Comparison of ENCODE assay signal across 1 cellular context in the genomic region with DNA sequence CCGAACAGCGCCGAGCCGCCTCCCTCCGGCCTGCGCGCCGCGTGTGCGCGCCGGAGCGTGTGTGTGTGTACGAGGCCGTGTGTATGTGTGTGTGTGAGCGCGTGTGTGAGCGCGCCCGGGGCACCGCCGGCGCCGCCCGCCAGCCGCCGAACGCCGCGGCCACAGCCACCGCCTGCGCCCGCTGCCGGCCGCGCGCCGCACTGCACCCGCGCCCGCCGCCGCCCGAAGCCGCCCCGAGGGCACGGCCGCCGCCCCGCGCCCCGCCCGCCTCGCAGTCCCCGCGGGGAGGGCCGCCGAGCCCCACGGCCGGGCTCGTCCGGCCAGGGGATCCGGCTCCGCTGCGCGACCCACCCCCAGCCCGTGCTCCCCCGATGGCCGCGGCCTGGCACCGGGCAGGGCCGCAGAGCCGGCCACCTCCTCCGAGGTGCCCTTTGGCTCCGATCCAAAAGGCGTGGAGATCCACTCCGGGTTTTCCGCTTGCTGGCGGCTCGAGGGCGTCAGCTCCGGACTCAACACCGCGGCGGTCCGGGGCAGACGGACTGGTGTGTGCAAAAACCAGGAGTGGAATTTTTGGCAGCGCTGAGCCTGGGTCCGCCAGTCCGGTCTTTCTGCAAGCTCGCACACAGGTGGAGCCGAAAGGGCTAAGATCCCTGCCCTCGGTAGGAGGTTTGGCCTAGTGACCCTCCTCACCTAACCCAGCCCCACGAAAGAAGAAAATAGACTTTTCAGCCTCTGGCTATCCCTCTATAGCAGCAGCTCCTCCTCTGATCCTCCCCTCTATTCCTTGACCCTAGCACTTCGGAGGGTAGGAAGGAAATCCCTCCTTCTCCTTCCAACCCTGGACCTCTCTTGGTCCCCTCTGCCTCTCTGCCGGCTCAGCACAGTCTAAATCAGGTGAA.
A peak's percentile ranks its signal among the peaks of the same experiment; 100 is the strongest.
TF ChIP-seq lines count a peak whose summit lies in the region.

A gene with protein sequence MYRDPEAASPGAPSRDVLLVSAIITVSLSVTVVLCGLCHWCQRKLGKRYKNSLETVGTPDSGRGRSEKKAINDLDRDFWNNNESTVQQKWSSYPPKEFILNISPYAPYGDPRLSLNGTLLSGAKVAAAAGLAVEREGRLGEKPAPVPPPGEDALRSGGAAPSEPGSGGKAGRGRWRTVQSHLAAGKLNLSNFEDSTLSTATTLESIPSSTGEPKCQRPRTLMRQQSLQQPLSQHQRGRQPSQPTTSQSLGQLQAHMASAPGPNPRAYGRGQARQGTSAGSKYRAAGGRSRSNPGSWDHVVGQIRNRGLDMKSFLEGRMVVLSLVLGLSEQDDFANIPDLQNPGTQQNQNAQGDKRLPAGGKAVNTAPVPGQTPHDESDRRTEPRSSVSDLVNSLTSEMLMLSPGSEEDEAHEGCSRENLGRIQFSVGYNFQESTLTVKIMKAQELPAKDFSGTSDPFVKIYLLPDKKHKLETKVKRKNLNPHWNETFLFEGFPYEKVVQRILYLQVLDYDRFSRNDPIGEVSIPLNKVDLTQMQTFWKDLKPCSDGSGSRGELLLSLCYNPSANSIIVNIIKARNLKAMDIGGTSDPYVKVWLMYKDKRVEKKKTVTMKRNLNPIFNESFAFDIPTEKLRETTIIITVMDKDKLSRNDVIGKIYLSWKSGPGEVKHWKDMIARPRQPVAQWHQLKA (minus strand): TSS at position 47 of the 899 bp plus-strand sequence. CDS start 256 bp downstream, outside the sequence.

TF ChIP-seq in K562, 482 proteins besides CTCF, POLR2A, EP300 and RAD21 (continued from another document and continues in another):
- TF ChIP-seq, protein P1, sequence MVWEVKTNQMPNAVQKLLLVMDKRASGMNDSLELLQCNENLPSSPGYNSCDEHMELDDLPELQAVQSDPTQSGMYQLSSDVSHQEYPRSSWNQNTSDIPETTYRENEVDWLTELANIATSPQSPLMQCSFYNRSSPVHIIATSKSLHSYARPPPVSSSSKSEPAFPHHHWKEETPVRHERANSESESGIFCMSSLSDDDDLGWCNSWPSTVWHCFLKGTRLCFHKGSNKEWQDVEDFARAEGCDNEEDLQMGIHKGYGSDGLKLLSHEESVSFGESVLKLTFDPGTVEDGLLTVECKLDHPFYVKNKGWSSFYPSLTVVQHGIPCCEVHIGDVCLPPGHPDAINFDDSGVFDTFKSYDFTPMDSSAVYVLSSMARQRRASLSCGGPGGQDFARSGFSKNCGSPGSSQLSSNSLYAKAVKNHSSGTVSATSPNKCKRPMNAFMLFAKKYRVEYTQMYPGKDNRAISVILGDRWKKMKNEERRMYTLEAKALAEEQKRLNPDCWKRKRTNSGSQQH (CRISPR knock-in tag; IDR thresholded peaks at IDR 0.05) = no peak
- TF ChIP-seq, protein P2, sequence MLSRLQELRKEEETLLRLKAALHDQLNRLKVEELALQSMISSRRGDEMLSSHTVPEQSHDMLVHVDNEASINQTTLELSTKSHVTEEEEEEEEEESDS (CRISPR knock-in tag; IDR thresholded peaks at IDR 0.05) = no peak
- TF ChIP-seq RBM34 (IDR thresholded peaks at IDR 0.05; ENCODE audit: borderline replicate concordance, insufficient read depth, low read length) (no peak), ZNF165 (CRISPR knock-in tag; IDR thresholded peaks at IDR 0.05; ENCODE audit: borderline replicate concordance) (no peak), ZNF445 (CRISPR knock-in tag; IDR thresholded peaks at IDR 0.05; ENCODE audit: low read depth) (no peak), RBBP5 (IDR thresholded peaks at IDR 0.05; ENCODE audit: borderline replicate concordance, insufficient read depth, low read length, poor library complexity, severe bottlenecking) (no peak), ZNF76 (CRISPR knock-in tag; IDR thresholded peaks at IDR 0.05; ENCODE audit: borderline replicate concordance) (no peak), KDM1A (IDR thresholded peaks at IDR 0.05) (no peak), XRCC4 (IDR thresholded peaks at IDR 0.05; ENCODE audit: extremely low read depth, insufficient read depth, insufficient read length) (no peak), KLF1 (tag; IDR thresholded peaks at IDR 0.05) (peak; percentile 81), LARP7 (IDR thresholded peaks at IDR 0.05) (no peak), ZNF561 (CRISPR knock-in tag; conservative IDR thresholded peaks at IDR 0.05) (no peak), EP400 (IDR thresholded peaks at IDR 0.05) (no peak), NFE2 (IDR thresholded peaks at IDR 0.05; ENCODE audit: low read depth) (0 out of 2 replicates have a peak, but pooled peaks have one; percentile 8), MECOM (CRISPR knock-in tag; IDR thresholded peaks at IDR 0.05) (no peak), GATA2 (CRISPR knock-in tag; IDR thresholded peaks at IDR 0.05) (no peak), ZNF184 (CRISPR knock-in tag; IDR thresholded peaks at IDR 0.05) (no peak), CEBPB (tag; IDR thresholded peaks at IDR 0.05) (no peak), PHB2 (IDR thresholded peaks at IDR 0.05; ENCODE audit: low read depth) (no peak), SREBF2 (CRISPR knock-in tag; IDR thresholded peaks at IDR 0.05) (no peak), L3MBTL2 (IDR thresholded peaks at IDR 0.05) (peak; percentile 32; the same call in 1 of the 2 replicates)
- TF ChIP-seq, protein P3, sequence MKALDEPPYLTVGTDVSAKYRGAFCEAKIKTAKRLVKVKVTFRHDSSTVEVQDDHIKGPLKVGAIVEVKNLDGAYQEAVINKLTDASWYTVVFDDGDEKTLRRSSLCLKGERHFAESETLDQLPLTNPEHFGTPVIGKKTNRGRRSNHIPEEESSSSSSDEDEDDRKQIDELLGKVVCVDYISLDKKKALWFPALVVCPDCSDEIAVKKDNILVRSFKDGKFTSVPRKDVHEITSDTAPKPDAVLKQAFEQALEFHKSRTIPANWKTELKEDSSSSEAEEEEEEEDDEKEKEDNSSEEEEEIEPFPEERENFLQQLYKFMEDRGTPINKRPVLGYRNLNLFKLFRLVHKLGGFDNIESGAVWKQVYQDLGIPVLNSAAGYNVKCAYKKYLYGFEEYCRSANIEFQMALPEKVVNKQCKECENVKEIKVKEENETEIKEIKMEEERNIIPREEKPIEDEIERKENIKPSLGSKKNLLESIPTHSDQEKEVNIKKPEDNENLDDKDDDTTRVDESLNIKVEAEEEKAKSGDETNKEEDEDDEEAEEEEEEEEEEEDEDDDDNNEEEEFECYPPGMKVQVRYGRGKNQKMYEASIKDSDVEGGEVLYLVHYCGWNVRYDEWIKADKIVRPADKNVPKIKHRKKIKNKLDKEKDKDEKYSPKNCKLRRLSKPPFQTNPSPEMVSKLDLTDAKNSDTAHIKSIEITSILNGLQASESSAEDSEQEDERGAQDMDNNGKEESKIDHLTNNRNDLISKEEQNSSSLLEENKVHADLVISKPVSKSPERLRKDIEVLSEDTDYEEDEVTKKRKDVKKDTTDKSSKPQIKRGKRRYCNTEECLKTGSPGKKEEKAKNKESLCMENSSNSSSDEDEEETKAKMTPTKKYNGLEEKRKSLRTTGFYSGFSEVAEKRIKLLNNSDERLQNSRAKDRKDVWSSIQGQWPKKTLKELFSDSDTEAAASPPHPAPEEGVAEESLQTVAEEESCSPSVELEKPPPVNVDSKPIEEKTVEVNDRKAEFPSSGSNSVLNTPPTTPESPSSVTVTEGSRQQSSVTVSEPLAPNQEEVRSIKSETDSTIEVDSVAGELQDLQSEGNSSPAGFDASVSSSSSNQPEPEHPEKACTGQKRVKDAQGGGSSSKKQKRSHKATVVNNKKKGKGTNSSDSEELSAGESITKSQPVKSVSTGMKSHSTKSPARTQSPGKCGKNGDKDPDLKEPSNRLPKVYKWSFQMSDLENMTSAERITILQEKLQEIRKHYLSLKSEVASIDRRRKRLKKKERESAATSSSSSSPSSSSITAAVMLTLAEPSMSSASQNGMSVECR (CRISPR knock-in tag; IDR thresholded peaks at IDR 0.05) = peak; percentile 57; the same call in 1 of the 2 replicates
- TF ChIP-seq, protein P4, sequence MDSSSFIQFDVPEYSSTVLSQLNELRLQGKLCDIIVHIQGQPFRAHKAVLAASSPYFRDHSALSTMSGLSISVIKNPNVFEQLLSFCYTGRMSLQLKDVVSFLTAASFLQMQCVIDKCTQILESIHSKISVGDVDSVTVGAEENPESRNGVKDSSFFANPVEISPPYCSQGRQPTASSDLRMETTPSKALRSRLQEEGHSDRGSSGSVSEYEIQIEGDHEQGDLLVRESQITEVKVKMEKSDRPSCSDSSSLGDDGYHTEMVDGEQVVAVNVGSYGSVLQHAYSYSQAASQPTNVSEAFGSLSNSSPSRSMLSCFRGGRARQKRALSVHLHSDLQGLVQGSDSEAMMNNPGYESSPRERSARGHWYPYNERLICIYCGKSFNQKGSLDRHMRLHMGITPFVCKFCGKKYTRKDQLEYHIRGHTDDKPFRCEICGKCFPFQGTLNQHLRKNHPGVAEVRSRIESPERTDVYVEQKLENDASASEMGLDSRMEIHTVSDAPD (CRISPR knock-in tag; IDR thresholded peaks at IDR 0.05) = no peak
- TF ChIP-seq, protein P5, sequence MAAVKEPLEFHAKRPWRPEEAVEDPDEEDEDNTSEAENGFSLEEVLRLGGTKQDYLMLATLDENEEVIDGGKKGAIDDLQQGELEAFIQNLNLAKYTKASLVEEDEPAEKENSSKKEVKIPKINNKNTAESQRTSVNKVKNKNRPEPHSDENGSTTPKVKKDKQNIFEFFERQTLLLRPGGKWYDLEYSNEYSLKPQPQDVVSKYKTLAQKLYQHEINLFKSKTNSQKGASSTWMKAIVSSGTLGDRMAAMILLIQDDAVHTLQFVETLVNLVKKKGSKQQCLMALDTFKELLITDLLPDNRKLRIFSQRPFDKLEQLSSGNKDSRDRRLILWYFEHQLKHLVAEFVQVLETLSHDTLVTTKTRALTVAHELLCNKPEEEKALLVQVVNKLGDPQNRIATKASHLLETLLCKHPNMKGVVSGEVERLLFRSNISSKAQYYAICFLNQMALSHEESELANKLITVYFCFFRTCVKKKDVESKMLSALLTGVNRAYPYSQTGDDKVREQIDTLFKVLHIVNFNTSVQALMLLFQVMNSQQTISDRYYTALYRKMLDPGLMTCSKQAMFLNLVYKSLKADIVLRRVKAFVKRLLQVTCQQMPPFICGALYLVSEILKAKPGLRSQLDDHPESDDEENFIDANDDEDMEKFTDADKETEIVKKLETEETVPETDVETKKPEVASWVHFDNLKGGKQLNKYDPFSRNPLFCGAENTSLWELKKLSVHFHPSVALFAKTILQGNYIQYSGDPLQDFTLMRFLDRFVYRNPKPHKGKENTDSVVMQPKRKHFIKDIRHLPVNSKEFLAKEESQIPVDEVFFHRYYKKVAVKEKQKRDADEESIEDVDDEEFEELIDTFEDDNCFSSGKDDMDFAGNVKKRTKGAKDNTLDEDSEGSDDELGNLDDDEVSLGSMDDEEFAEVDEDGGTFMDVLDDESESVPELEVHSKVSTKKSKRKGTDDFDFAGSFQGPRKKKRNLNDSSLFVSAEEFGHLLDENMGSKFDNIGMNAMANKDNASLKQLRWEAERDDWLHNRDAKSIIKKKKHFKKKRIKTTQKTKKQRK (IDR thresholded peaks at IDR 0.05; ENCODE audit: borderline replicate concordance, low read depth, low read length) = no peak
- TF ChIP-seq, protein P6, sequence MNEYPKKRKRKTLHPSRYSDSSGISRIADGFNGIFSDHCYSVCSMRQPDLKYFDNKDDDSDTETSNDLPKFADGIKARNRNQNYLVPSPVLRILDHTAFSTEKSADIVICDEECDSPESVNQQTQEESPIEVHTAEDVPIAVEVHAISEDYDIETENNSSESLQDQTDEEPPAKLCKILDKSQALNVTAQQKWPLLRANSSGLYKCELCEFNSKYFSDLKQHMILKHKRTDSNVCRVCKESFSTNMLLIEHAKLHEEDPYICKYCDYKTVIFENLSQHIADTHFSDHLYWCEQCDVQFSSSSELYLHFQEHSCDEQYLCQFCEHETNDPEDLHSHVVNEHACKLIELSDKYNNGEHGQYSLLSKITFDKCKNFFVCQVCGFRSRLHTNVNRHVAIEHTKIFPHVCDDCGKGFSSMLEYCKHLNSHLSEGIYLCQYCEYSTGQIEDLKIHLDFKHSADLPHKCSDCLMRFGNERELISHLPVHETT (CRISPR knock-in tag; conservative IDR thresholded peaks at IDR 0.05 in 1 of 2, IDR thresholded peaks at IDR 0.05 in 1 of 2) = no peak; a peak in 1 of 4 replicates
- TF ChIP-seq, protein P7, sequence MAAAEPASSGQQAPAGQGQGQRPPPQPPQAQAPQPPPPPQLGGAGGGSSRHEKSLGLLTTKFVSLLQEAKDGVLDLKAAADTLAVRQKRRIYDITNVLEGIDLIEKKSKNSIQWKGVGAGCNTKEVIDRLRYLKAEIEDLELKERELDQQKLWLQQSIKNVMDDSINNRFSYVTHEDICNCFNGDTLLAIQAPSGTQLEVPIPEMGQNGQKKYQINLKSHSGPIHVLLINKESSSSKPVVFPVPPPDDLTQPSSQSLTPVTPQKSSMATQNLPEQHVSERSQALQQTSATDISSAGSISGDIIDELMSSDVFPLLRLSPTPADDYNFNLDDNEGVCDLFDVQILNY (CRISPR knock-in tag; IDR thresholded peaks at IDR 0.05) = no peak
- TF ChIP-seq, protein P8, sequence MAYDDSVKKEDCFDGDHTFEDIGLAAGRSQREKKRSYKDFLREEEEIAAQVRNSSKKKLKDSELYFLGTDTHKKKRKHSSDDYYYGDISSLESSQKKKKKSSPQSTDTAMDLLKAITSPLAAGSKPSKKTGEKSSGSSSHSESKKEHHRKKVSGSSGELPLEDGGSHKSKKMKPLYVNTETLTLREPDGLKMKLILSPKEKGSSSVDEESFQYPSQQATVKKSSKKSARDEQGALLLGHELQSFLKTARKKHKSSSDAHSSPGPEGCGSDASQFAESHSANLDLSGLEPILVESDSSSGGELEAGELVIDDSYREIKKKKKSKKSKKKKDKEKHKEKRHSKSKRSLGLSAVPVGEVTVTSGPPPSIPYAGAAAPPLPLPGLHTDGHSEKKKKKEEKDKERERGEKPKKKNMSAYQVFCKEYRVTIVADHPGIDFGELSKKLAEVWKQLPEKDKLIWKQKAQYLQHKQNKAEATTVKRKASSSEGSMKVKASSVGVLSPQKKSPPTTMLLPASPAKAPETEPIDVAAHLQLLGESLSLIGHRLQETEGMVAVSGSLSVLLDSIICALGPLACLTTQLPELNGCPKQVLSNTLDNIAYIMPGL (CRISPR knock-in tag; IDR thresholded peaks at IDR 0.05) = peak; percentile 81; the same call in 1 of the 2 replicates
